In the genomic region with DNA sequence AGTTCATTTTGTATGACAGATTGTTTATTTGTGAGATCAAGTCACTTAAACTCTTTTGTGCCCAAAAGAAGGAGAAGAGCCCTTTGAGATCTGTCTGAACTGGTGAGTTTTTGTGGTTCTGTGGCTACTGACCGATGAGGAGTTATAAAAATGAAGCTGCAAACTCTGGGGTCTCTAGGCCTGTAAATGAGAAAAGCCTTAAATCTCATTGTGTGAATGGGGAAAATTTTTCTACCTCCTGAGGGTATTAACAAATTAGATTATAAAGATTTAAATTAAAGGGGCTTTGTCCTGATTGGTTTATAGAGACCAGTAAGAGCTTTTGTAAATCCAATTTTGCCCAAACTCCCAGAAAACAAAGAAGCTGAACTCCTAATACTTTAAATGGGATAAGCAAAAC, we compare ENCODE assay signal across 24 cellular contexts. TPM values are rescaled to one million over a fixed set of nuclear protein-coding genes. Genes with fewer than 3 reads are reported as not detected.
DNase-seq lines count a peak whose midpoint lies in the region; ATAC-seq and TF ChIP-seq lines count a peak whose summit lies in the region.
"Had no signal": no experiment of that assay in that cellular context is flagged by ENCODE, and none has a peak within 500 bp of the region (broad histone marks: within the 10 kb centered on the region; RNA-seq: fewer than 3 reads in every experiment).

No MANE protein-coding gene starts in this region.

- peaks cover 14% of the 10 kb centered on the region for H3K27me3 ChIP-seq in A673 (replicated peaks; ENCODE audit: insufficient read depth, low read depth, low read length, poor library complexity)
- H3K27me3 ChIP-seq in osteoblast (ENCODE audit: insufficient read depth, low read length) = no peaks in the 10 kb centered on the region
- H3K27me3 ChIP-seq: BE2C, BLaER1 had no signal

- H2AFZ ChIP-seq in osteoblast (ENCODE audit: low read length) = peak overlapping the region; percentile 43

- no peak for ATAC-seq in GM19397 (IDR thresholded peaks at IDR 0.05; ENCODE audit: unreplicated experiment)
- ATAC-seq: A549, GM12878 had no signal

- H3K79me2 ChIP-seq in osteoblast (ENCODE audit: insufficient read depth, low read length) = no peaks in the 10 kb centered on the region

- no TSS peak for BruUV-seq in A673 (replicated peaks; lab: Mats Ljungman, UMichigan)

- TF ChIP-seq CTCF in A673 (conservative IDR thresholded peaks at IDR 0.05; ENCODE audit: low read depth, low read length) = no peak
- TF ChIP-seq CTCF in osteoblast (IDR thresholded peaks at IDR 0.05; ENCODE audit: extremely low read depth, low read depth, low read length) = no peak

- DNase-seq in A673 (ENCODE audit: low spot score) (peak; percentile 22), NCI-H82 (lab: John Stamatoyannopoulos, UW) (peak; percentile 96), osteoblast (ENCODE audit: insufficient read length, low spot score, missing footprints) (no peak), NCI-H1930 (lab: John Stamatoyannopoulos, UW) (no peak)
- DNase-seq: BE2C; C1 segment of cervical spinal cord; CD4-positive, alpha-beta memory T cell; CD4-positive, CD25-positive, alpha-beta regulatory T cell; CD8-positive, alpha-beta memory T cell; COR-L47; DMS 273 treated with DMSO at 0.1 percent for 48 hours; DMS153; DMS53; DMS79; DND-41; GDM1 had no signal

- CTCF ChIA-PET in A673 (lab: Charles Lee) = no interaction called here

- POLR2A ChIA-PET in A673 (lab: Charles Lee; ENCODE audit: low non-redundant PET) = no interaction called here

- H3K4me1 ChIP-seq in A673 (ENCODE audit: insufficient read depth, low read length, poor library complexity, severe bottlenecking) = no peaks in the 10 kb centered on the region
- peaks cover 10% of the 10 kb centered on the region for H3K4me1 ChIP-seq in osteoblast (ENCODE audit: insufficient read depth, low read length)
- H3K4me1 ChIP-seq: A549, BE2C, BLaER1 had no signal

- no peaks in the 10 kb centered on the region for H4K20me1 ChIP-seq in osteoblast (ENCODE audit: insufficient read depth, low read length)
- H4K20me1 ChIP-seq: BLaER1 had no signal

- H3K9me3 ChIP-seq in A673 (ENCODE audit: low read depth, low read length, poor library complexity, severe bottlenecking) = no peaks in the 10 kb centered on the region
- no peaks in the 10 kb centered on the region for H3K9me3 ChIP-seq in osteoblast (ENCODE audit: low read depth, low read length)
- H3K9me3 ChIP-seq: A549, BE2C, BLaER1 had no signal

- H3K4me3 ChIP-seq in A673 (ENCODE audit: low read depth, low read length, poor library complexity, severe bottlenecking) (no peak overlapping the region), osteoblast (ENCODE audit: insufficient read depth, low read length) (no peak overlapping the region)
- H3K4me3 ChIP-seq: A549, BLaER1, GM12878 had no signal

- H3K27ac ChIP-seq in A673 (ENCODE audit: low read depth, low read length, poor library complexity, severe bottlenecking) = no peak overlapping the region
- no peak overlapping the region for H3K27ac ChIP-seq in osteoblast (ENCODE audit: low read depth, low read length)
- H3K27ac ChIP-seq: 22Rv1, A549, BLaER1 had no signal

- H3K4me2 ChIP-seq in osteoblast (ENCODE audit: insufficient read depth, low read length) = no peak overlapping the region
- H3K4me2 ChIP-seq: A549, BLaER1 had no signal

- H3K36me3 ChIP-seq in A673 (ENCODE audit: insufficient read depth, low read length, poor library complexity, severe bottlenecking) = no peaks in the 10 kb centered on the region
- H3K36me3 ChIP-seq in osteoblast (ENCODE audit: insufficient read depth, low read length) = no peaks in the 10 kb centered on the region
- H3K36me3 ChIP-seq: BE2C, BLaER1 had no signal

- intact Hi-C loops in A673 (cut with micrococcal nuclease; ENCODE audit: unreplicated experiment) = loop anchor here (10.0 kb wide), 1 partner anchor 96 kb away; no protein-coding TSS in a partner anchor

RNA-seq across cellular contexts. Expression of a gene that starts 9.7 kb away (rescaled TPM):
- total RNA-seq in A673 (2021) = not detected in 2 replicates
- 0.36 and 0.59 TPM in 2 replicates for total RNA-seq in osteoblast
- total RNA-seq: A172; CD4-positive, alpha-beta memory T cell; CD4-positive, CD25-positive, alpha-beta regulatory T cell; CD8-positive, alpha-beta memory T cell; Daoy; G401; GM12878 had no signal

RNA-seq across cellular contexts. Expression of a gene that starts 32.5 kb away (rescaled TPM):
- total RNA-seq in A673 (2021) (not detected in 2 replicates), osteoblast (not detected in 2 replicates)
- total RNA-seq: A172; CD4-positive, alpha-beta memory T cell; CD4-positive, CD25-positive, alpha-beta regulatory T cell; CD8-positive, alpha-beta memory T cell; Daoy; G401; GM12878 had no signal

Comparison
In these comparisons a context has a peak if more than half of its experiments do, and no peak if none do; other contexts are left out.
1. DNase-seq: peak in A673 (single experiment) and NCI-H82 (single experiment); none in osteoblast (single experiment) and NCI-H1930 (0 of 2).